ENCODE assay signal across 19 cellular contexts in the genomic region with DNA sequence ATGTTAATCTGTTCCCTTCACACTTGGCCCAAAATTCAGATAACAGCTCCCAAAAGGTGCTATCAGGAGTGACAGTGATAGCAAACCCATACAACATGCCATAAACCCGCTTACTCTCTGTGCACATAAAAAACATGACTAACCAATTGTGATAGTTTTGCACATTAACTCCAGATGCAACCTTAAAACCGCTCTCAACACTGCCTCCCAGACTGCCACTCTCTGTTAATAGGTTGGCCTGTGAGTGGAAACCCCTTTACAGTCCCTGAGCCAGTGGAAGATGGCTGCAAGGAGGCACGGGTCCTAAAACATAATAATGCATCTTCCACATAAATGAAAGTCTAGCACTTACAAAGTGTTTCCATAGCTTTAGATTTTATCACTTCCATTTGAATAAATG. TPM values are rescaled to one million over a fixed set of nuclear protein-coding genes. Genes with fewer than 3 reads are reported as not detected.
DNase-seq lines count a peak whose midpoint lies in the region; ATAC-seq and TF ChIP-seq lines count a peak whose summit lies in the region.
"Had no signal": no experiment of that assay in that cellular context is flagged by ENCODE, and none has a peak within 500 bp of the region (broad histone marks: within the 10 kb centered on the region; RNA-seq: fewer than 3 reads in every experiment).

No MANE protein-coding gene starts in this region.

- DNase-seq in GM23338 (ENCODE audit: low spot score), result no peak
- peak; percentile 65 for DNase-seq in endodermal cell
- DNase-seq in mesendoderm, result peak; percentile 77
- DNase-seq in CD14-positive monocyte (ENCODE audit: low spot score), result no peak
- DNase-seq in germinal center (ENCODE audit: low spot score), result no peak
- DNase-seq: 8988T; AML-193; Calu3; CD4-positive, alpha-beta T cell; DMS 273 treated with DMSO at 0.1 percent for 48 hours; DMS79; GOT3; KBM-7 had no signal

- peaks cover 35% of the 10 kb centered on the region for H3F3A ChIP-seq in GM23338 (replicated peaks; ENCODE audit: low read depth)

- no peak overlapping the region for H4K8ac ChIP-seq in mesendoderm (ENCODE audit: low read depth, low read length)

- WGBS in endodermal cell (ENCODE audit: insufficient coverage in 1 of 2, insufficient read length in 1 of 2), 2 experiments, result 65 to 100% methylated on average over 1 to 3 of the region's 3 CpGs
- no CpG with 5 or more reads among the region's 3 CpGs for WGBS in mesendoderm (ENCODE audit: extremely low coverage, insufficient coverage, low lambda C conversion rate)

- H3K36me3 ChIP-seq in GM23338 (ENCODE audit: insufficient read depth) (0 out of 2 replicates have a peak, but pooled peaks cover 8% of the 10 kb centered on the region), OCI-LY3 (replicated peaks; ENCODE audit: low read depth, low read length) (no peaks in the 10 kb centered on the region), endodermal cell (ENCODE audit: control insufficient read depth, insufficient read depth, low read length) (no peaks in the 10 kb centered on the region), mesendoderm (ENCODE audit: control insufficient read depth, insufficient read depth, low read length) (no peaks in the 10 kb centered on the region)
- H3K36me3 ChIP-seq: BLaER1 treated with 17β-estradiol and CSF1 and Interleukin-3, amounts not matched to agents 10 nM and 100 nM had no signal

- H3K36me3 Mint-ChIP-seq in GM23338 (ENCODE audit: low read depth) (peaks cover 4% of the 10 kb centered on the region; the same call in 2 of the 3 replicates), endodermal cell (ENCODE audit: low read depth) (no peaks in the 10 kb centered on the region), CD14-positive monocyte (no peaks in the 10 kb centered on the region)

- H3K27ac ChIP-seq in GM23338 (ENCODE audit: low read depth) (no peak overlapping the region), OCI-LY3 (ENCODE audit: low read length) (no peak overlapping the region), endodermal cell (ENCODE audit: low read depth, low read length) (no peak overlapping the region), mesendoderm (ENCODE audit: low read depth, low read length) (no peak overlapping the region)
- H3K27ac ChIP-seq: BLaER1 treated with 17β-estradiol and CSF1 and Interleukin-3, amounts not matched to agents 10 nM and 100 nM had no signal

- peak; percentile 55; the same call in 2 of the 3 replicates for ATAC-seq in GM23338
- no peak for ATAC-seq in GM21529 (IDR thresholded peaks at IDR 0.05; ENCODE audit: unreplicated experiment)
- no peak for ATAC-seq in GM18909 (IDR thresholded peaks at IDR 0.05; ENCODE audit: poor library complexity, unreplicated experiment)
- ATAC-seq: HCT116 had no signal

- peaks cover 31% of the 10 kb centered on the region for H3K9me2 ChIP-seq in GM23338 (ENCODE audit: insufficient read depth)

- no peak overlapping the region for H2BK120ac ChIP-seq in mesendoderm (ENCODE audit: low read depth, low read length)

- H3K4me2 ChIP-seq in GM23338 (peak overlapping the region; percentile 3; the same call in 1 of the 2 replicates), OCI-LY3 (ENCODE audit: low read length) (peak overlapping the region; percentile 16; the same call in 1 of the 2 replicates), mesendoderm (ENCODE audit: low read length) (no peak overlapping the region)
- H3K4me2 ChIP-seq: BLaER1 treated with 17β-estradiol and CSF1 and Interleukin-3, amounts not matched to agents 10 nM and 100 nM had no signal

- TF ChIP-seq CTCF in GM23338 (conservative IDR thresholded peaks at IDR 0.05; ENCODE audit: low read depth in 2 of 2), result no peak
- TF ChIP-seq CTCF in OCI-LY3 (IDR thresholded peaks at IDR 0.05; ENCODE audit: low read depth, low read length), result no peak
- no peak for TF ChIP-seq CTCF in endodermal cell (conservative IDR thresholded peaks at IDR 0.05)
- no peak for TF ChIP-seq CTCF in CD14-positive monocyte (IDR thresholded peaks at IDR 0.05)

- H4K20me1 ChIP-seq in GM23338 (replicated peaks; ENCODE audit: insufficient read depth) (no peaks in the 10 kb centered on the region), OCI-LY3 (ENCODE audit: insufficient read depth, low read length) (no peaks in the 10 kb centered on the region)
- H4K20me1 ChIP-seq: BLaER1 treated with 17β-estradiol and CSF1 and Interleukin-3, amounts not matched to agents 10 nM and 100 nM had no signal

- H3K27ac Mint-ChIP-seq in GM23338, result no peak overlapping the region
- H3K27ac Mint-ChIP-seq in endodermal cell, result no peak overlapping the region
- no peak overlapping the region for H3K27ac Mint-ChIP-seq in CD14-positive monocyte
- H3K27ac Mint-ChIP-seq: CD4-positive, alpha-beta T cell had no signal

- H2AK5ac ChIP-seq in mesendoderm (ENCODE audit: low read length), result no peak overlapping the region

- no peak overlapping the region for H4K5ac ChIP-seq in mesendoderm (ENCODE audit: low read length)

- no peak overlapping the region for H2BK15ac ChIP-seq in mesendoderm (replicated peaks; ENCODE audit: low read depth)

- H3K9ac ChIP-seq in OCI-LY3 (ENCODE audit: low read length), result no peak overlapping the region
- H3K9ac ChIP-seq in endodermal cell (ENCODE audit: extremely low read depth, low read length, poor library complexity, severe bottlenecking), result no peak overlapping the region
- H3K9ac ChIP-seq in mesendoderm (ENCODE audit: low read length), result no peak overlapping the region
- H3K9ac ChIP-seq: BLaER1 treated with 17β-estradiol and CSF1 and Interleukin-3, amounts not matched to agents 10 nM and 100 nM had no signal

- H3K27me3 Mint-ChIP-seq in GM23338 (ENCODE audit: insufficient read depth, low read depth, poor library complexity) (no peaks in the 10 kb centered on the region), endodermal cell (ENCODE audit: insufficient read depth) (no peaks in the 10 kb centered on the region), CD14-positive monocyte (ENCODE audit: low read depth in 3 of 3) (peaks cover 2 to 8% (median 4%) of the 10 kb centered on the region in 3 donors)
- H3K27me3 Mint-ChIP-seq: CD4-positive, alpha-beta T cell had no signal

- no peak overlapping the region for H3K23ac ChIP-seq in mesendoderm (ENCODE audit: low read length)

- H3K4me1 Mint-ChIP-seq in GM23338 (peaks cover 35% of the 10 kb centered on the region), endodermal cell (peaks cover 40% of the 10 kb centered on the region), CD14-positive monocyte (no peaks in the 10 kb centered on the region)

- intact Hi-C loops in CD14-positive monocyte (cut with micrococcal nuclease), result no loop called here

- H3K9me3 Mint-ChIP-seq in GM23338 (peaks cover 11% of the 10 kb centered on the region), endodermal cell (peaks cover 7% of the 10 kb centered on the region), CD14-positive monocyte (peaks cover 0 to 11% (median 2%) of the 10 kb centered on the region in 7 donors)

- no peak overlapping the region for H2BK5ac ChIP-seq in mesendoderm (ENCODE audit: low read length)

- no peak overlapping the region for H3K4me3 ChIP-seq in GM23338
- no peak overlapping the region for H3K4me3 ChIP-seq in OCI-LY3 (ENCODE audit: low read length)
- no peak overlapping the region for H3K4me3 ChIP-seq in endodermal cell (ENCODE audit: low read length)
- H3K4me3 ChIP-seq in mesendoderm (ENCODE audit: low read length), result no peak overlapping the region
- H3K4me3 ChIP-seq: BLaER1 treated with 17β-estradiol and CSF1 and Interleukin-3, amounts not matched to agents 10 nM and 100 nM had no signal

- H3K9me3 ChIP-seq in OCI-LY3 (ENCODE audit: insufficient read depth, low read length), result peaks cover 21% of the 10 kb centered on the region
- peaks cover 30% of the 10 kb centered on the region for H3K9me3 ChIP-seq in endodermal cell (ENCODE audit: control insufficient read depth, low read length)

- no peaks in the 10 kb centered on the region for H3K27me3 ChIP-seq in GM23338 (ENCODE audit: insufficient read depth)
- no peaks in the 10 kb centered on the region for H3K27me3 ChIP-seq in OCI-LY3 (ENCODE audit: low read depth, low read length)
- H3K27me3 ChIP-seq in endodermal cell (ENCODE audit: control insufficient read depth, insufficient read depth, low read length, poor library complexity, severe bottlenecking), result no peaks in the 10 kb centered on the region
- H3K27me3 ChIP-seq in mesendoderm (ENCODE audit: insufficient read depth, low read length, poor library complexity), result no peaks in the 10 kb centered on the region
- H3K27me3 ChIP-seq: BLaER1 treated with 17β-estradiol and CSF1 and Interleukin-3, amounts not matched to agents 10 nM and 100 nM had no signal

- H3K79me1 ChIP-seq in mesendoderm (ENCODE audit: low read length), result no peaks in the 10 kb centered on the region

- H3K56ac ChIP-seq in mesendoderm (ENCODE audit: low read length), result no peak overlapping the region

- H3K4me3 Mint-ChIP-seq in GM23338 (no peak overlapping the region), endodermal cell (no peak overlapping the region), CD14-positive monocyte (no peak overlapping the region)
- H3K4me3 Mint-ChIP-seq: CD4-positive, alpha-beta T cell had no signal

- H3K4me1 ChIP-seq in GM23338 (ENCODE audit: insufficient read depth) (peaks cover 20% of the 10 kb centered on the region), OCI-LY3 (ENCODE audit: low read length) (peaks cover 31% of the 10 kb centered on the region), endodermal cell (ENCODE audit: control insufficient read depth, insufficient read depth, low read length) (peaks cover 2% of the 10 kb centered on the region), mesendoderm (ENCODE audit: control insufficient read depth, low read depth, low read length) (peaks cover 9% of the 10 kb centered on the region)

- H3K18ac ChIP-seq in mesendoderm (ENCODE audit: low read length), result no peak overlapping the region

- H2AFZ ChIP-seq in GM23338 (no peak overlapping the region), OCI-LY3 (ENCODE audit: low read depth, low read length) (no peak overlapping the region)

- H3K79me2 ChIP-seq in GM23338 (replicated peaks; ENCODE audit: insufficient read depth), result no peaks in the 10 kb centered on the region
- H3K79me2 ChIP-seq in OCI-LY3 (ENCODE audit: low read length), result no peaks in the 10 kb centered on the region
- no peaks in the 10 kb centered on the region for H3K79me2 ChIP-seq in mesendoderm (ENCODE audit: control insufficient read depth, insufficient read depth, low read length)

- no peak overlapping the region for H3K4ac ChIP-seq in mesendoderm (ENCODE audit: low read depth, low read length)

TF ChIP-seq in GM23338, 12 proteins besides CTCF, POLR2A, EP300 and RAD21 (continues in another document):
- no peak for TF ChIP-seq NANOG (IDR thresholded peaks at IDR 0.05; ENCODE audit: borderline replicate concordance)

RNA-seq across cellular contexts. Expression of gene TMTC1, which starts 12.0 kb away (rescaled TPM):
- 19.7 and 24.3 TPM in 2 replicates for total RNA-seq in GM23338 (2014; rRNA removed; shearing (Covaris generic))
- polyA plus RNA-seq in GM23338 (2016; fragmentation: Nextera tagmentation; extraction: Ambion mirVana) (4.8 and 6.0 TPM in 2 replicates), CD14-positive monocyte (1 to 10 TPM in 1 of 2 donors, under 1 TPM in 1; 0.57 to 5.6 TPM)
- 10 to 100 TPM; 31.6 to 71.0 TPM for total RNA-seq in endodermal cell
- polyA plus RNA-seq in endodermal cell (2013, experiment 1 of 2), result 5.2 TPM
- polyA plus RNA-seq in endodermal cell (2013, experiment 2 of 2), result 5.7 TPM
- 10.2 TPM for polyA plus RNA-seq in mesendoderm (2013, experiment 1 of 2)
- 10.7 TPM for polyA plus RNA-seq in mesendoderm (2013, experiment 2 of 2)
- total RNA-seq: CD4-positive, alpha-beta T cell; G401 had no signal

Comparison
In these comparisons a context has a peak if more than half of its experiments do, and no peak if none do; other contexts are left out.
1. DNase-seq: peak in endodermal cell (single experiment) and mesendoderm (single experiment); none in GM23338 (single experiment), CD14-positive monocyte (single experiment) and germinal center (single experiment).